ENCODE assay signal across 18 cellular contexts in the genomic region with DNA sequence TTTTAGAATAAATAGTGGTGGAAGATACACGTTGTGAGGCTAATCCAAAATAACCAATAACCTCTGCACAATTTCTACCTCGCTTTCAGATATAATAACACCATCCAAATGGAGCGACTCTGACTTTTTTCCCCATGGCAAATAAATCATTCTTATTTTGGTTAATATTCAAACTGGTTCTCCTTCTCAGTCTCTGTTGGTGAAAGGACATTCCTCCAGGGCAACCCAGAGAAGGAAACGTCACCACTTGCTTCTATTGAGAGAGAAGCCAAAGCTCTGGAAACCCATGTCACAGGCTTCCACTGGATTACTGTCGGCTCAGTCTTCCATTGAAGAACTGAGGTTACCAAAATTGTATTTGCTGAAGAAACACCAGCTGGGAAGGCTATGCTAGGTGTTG. TPM values are rescaled to one million over a fixed set of nuclear protein-coding genes. Genes with fewer than 3 reads are reported as not detected.
"Had no signal": no experiment of that assay in that cellular context is flagged by ENCODE, and none has a peak within 500 bp of the region (broad histone marks: within the 10 kb centered on the region; RNA-seq: fewer than 3 reads in every experiment).

No MANE protein-coding gene starts in this region.

- H3K36me3 Mint-ChIP-seq: activated CD8-positive, alpha-beta memory T cell treated with anti-CD3 and anti-CD28 coated beads, Interleukin-2, amount 10 ng/mL, durations not matched to agents 7 days and 5 days; activated naive CD8-positive, alpha-beta T cell treated with anti-CD3 and anti-CD28 coated beads for 36 hours; naive thymus-derived CD8-positive, alpha-beta T cell; stimulated activated naive B cell treated with anti-CD40 and anti-IgM and Interleukin-4, amounts not matched to agents 10 μg/mL and 1 μg/mL and 100 μg/mL, for 72 hours had no signal

- ATAC-seq: activated CD8-positive, alpha-beta memory T cell treated with anti-CD3 and anti-CD28 coated beads, Interleukin-2, amount 10 ng/mL, durations not matched to agents 7 days and 5 days; activated T-helper 17 cell treated with anti-CD3 and anti-CD28 coated beads, Interleukin-2, amount 50 U/mL, for 72 hours; heart right ventricle; left lobe of liver; naive thymus-derived CD8-positive, alpha-beta T cell; stimulated activated naive B cell treated with anti-CD40 and anti-IgM and Interleukin-4, amounts not matched to agents 10 μg/mL and 1 μg/mL and 100 μg/mL, for 72 hours had no signal

- H3K4me1 Mint-ChIP-seq: activated B cell treated with CpG ODN at 0.5 μM for 24 hours; activated CD4-positive, alpha-beta memory T cell treated with anti-CD3 and anti-CD28 coated beads, Interleukin-2, amount 10 ng/mL, durations not matched to agents 7 days and 5 days; activated naive CD8-positive, alpha-beta T cell treated with anti-CD3 and anti-CD28 coated beads for 36 hours; activated T-helper 17 cell treated with anti-CD3 and anti-CD28 coated beads, Interleukin-2, amount 50 U/mL, for 72 hours; stimulated activated naive B cell treated with anti-CD40 and anti-IgM and Interleukin-4, amounts not matched to agents 10 μg/mL and 1 μg/mL and 100 μg/mL, for 72 hours had no signal

- H3K9me3 ChIP-seq: heart right ventricle, SK-N-SH, thoracic aorta had no signal

- H3K4me2 ChIP-seq: SK-N-SH had no signal

- H3K27ac Mint-ChIP-seq: activated B cell treated with CpG ODN at 0.5 μM for 24 hours; activated CD4-positive, alpha-beta memory T cell treated with anti-CD3 and anti-CD28 coated beads, Interleukin-2, amount 10 ng/mL, durations not matched to agents 7 days and 5 days; activated CD8-positive, alpha-beta memory T cell treated with anti-CD3 and anti-CD28 coated beads, Interleukin-2, amount 10 ng/mL, durations not matched to agents 7 days and 5 days; activated naive CD8-positive, alpha-beta T cell treated with anti-CD3 and anti-CD28 coated beads for 36 hours; activated T-helper 17 cell treated with anti-CD3 and anti-CD28 coated beads, Interleukin-2, amount 50 U/mL, for 72 hours; endodermal cell; naive thymus-derived CD8-positive, alpha-beta T cell; stimulated activated naive B cell treated with anti-CD40 and anti-IgM and Interleukin-4, amounts not matched to agents 10 μg/mL and 1 μg/mL and 100 μg/mL, for 72 hours had no signal

- H3K27ac ChIP-seq: heart right ventricle, thoracic aorta had no signal

- H3K4me3 ChIP-seq: heart right ventricle, thoracic aorta had no signal

- H3K9ac ChIP-seq: SK-N-SH had no signal

- DNase-seq: activated B cell treated with CpG ODN at 0.5 μM for 24 hours; activated CD4-positive, alpha-beta memory T cell treated with anti-CD3 and anti-CD28 coated beads, Interleukin-2, amount 10 ng/mL, durations not matched to agents 7 days and 5 days; activated CD4-positive, alpha-beta T cell treated with anti-CD3 and anti-CD28 coated beads for 48 hours; activated CD8-positive, alpha-beta memory T cell treated with anti-CD3 and anti-CD28 coated beads, Interleukin-2, amount 10 ng/mL, durations not matched to agents 7 days and 5 days; activated naive CD4-positive, alpha-beta T cell; activated naive CD8-positive, alpha-beta T cell treated with anti-CD3 and anti-CD28 coated beads for 36 hours; activated T-cell treated with anti-CD3 and anti-CD28 coated beads, Interleukin-2, amount 50 U/mL, for 1 hour; amniotic stem cell; caudate nucleus; endodermal cell; erythroblast; heart right ventricle; naive thymus-derived CD8-positive, alpha-beta T cell; SK-N-SH; stimulated activated naive B cell treated with anti-CD40 and anti-IgM and Interleukin-4, amounts not matched to agents 10 μg/mL and 1 μg/mL and 100 μg/mL, for 72 hours had no signal

- H3K4me3 Mint-ChIP-seq: activated B cell treated with CpG ODN at 0.5 μM for 24 hours; activated CD4-positive, alpha-beta memory T cell treated with anti-CD3 and anti-CD28 coated beads, Interleukin-2, amount 10 ng/mL, durations not matched to agents 7 days and 5 days; activated CD8-positive, alpha-beta memory T cell treated with anti-CD3 and anti-CD28 coated beads, Interleukin-2, amount 10 ng/mL, durations not matched to agents 7 days and 5 days; activated naive CD8-positive, alpha-beta T cell treated with anti-CD3 and anti-CD28 coated beads for 36 hours; activated T-helper 17 cell treated with anti-CD3 and anti-CD28 coated beads, Interleukin-2, amount 50 U/mL, for 72 hours; endodermal cell; naive thymus-derived CD8-positive, alpha-beta T cell; stimulated activated naive B cell treated with anti-CD40 and anti-IgM and Interleukin-4, amounts not matched to agents 10 μg/mL and 1 μg/mL and 100 μg/mL, for 72 hours had no signal

- H3K36me3 ChIP-seq: heart right ventricle, thoracic aorta had no signal

RNA-seq across cellular contexts. Expression of gene DAB2, which starts 8.3 kb away (rescaled TPM):
- total RNA-seq: activated B cell treated with CpG ODN at 0.5 μM for 24 hours; activated CD4-positive, alpha-beta memory T cell treated with anti-CD3 and anti-CD28 coated beads, Interleukin-2, amount 10 ng/mL, durations not matched to agents 7 days and 5 days; activated CD8-positive, alpha-beta memory T cell treated with anti-CD3 and anti-CD28 coated beads, Interleukin-2, amount 10 ng/mL, durations not matched to agents 7 days and 5 days had no signal
